Comparison of ENCODE assay signal across 8 cellular contexts in the genomic region with DNA sequence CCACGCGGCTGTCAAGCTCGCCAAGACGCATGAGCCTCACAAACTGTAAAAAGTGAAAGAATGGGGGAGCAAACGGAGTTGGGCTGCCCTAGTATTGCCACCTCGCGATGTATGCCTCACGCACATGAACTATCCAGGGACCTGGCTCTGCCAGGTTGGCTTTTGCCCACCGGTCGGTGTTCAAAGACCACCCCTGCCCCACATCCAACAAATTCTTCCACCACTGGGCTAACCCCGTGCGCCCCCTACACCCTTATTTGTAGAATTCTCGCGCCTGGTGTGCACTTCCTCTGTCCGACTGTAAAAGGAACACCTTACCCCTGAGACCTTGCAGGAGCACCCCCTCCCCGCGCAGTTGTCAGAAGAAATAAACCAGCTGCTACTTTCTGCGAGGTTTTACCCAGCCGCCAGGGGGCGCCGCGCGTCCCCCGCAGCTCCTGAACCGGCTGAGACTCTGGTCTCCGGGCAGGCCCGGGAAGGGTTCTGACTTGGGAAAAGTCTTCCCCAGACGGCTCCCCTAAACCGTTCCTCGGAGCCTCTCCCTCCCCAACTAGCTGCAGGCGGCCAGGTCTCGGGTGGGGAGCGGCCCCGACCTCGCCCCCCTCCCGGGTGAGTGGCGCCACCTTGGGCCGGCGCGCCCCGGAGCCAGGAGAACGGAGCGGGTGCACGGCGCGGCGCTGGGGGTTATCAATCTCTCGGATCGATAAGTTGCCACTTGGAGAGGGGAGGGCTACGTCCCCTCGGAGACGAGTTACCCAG. TPM values are rescaled to one million over a fixed set of nuclear protein-coding genes. Genes with fewer than 3 reads are reported as not detected.
DNase-seq lines count a peak whose midpoint lies in the region; ATAC-seq and TF ChIP-seq lines count a peak whose summit lies in the region.

No MANE protein-coding gene starts in this region.

- no peak overlapping the region for H3K4me2 ChIP-seq in OCI-LY1 (ENCODE audit: low read length)
- H3K4me2 ChIP-seq in trophoblast cell (ENCODE audit: low read length): peak overlapping the region; percentile 98

- no peak for ATAC-seq in heart left ventricle
- ATAC-seq in GM18858 (IDR thresholded peaks at IDR 0.05; ENCODE audit: unreplicated experiment): no peak

- H3K36me3 ChIP-seq in HAP-1 (replicated peaks): no peaks in the 10 kb centered on the region
- H3K36me3 ChIP-seq in OCI-LY1 (ENCODE audit: insufficient read depth, low read length): no peaks in the 10 kb centered on the region
- no peaks in the 10 kb centered on the region for H3K36me3 ChIP-seq in heart left ventricle
- no peaks in the 10 kb centered on the region for H3K36me3 ChIP-seq in trophoblast cell (ENCODE audit: control insufficient read depth in 1 of 2, insufficient read depth in 2 of 2, low read length in 2 of 2)

- H3K9me2 ChIP-seq in OCI-LY1 (ENCODE audit: low read depth, low read length): no peaks in the 10 kb centered on the region

- H2AK5ac ChIP-seq in trophoblast cell (ENCODE audit: low read length): no peak overlapping the region

- peak overlapping the region; percentile 91 for H4K91ac ChIP-seq in trophoblast cell (ENCODE audit: low read depth, low read length)

- peak overlapping the region; percentile 78 for H4K8ac ChIP-seq in trophoblast cell (ENCODE audit: low read depth, low read length)

- H3K27ac ChIP-seq in OCI-LY1 (ENCODE audit: low read depth, low read length, poor library complexity, severe bottlenecking): no peak overlapping the region
- H3K27ac ChIP-seq in heart left ventricle: peak overlapping the region; percentile 84 to 99 (median 94)
- H3K27ac ChIP-seq in trophoblast cell (ENCODE audit: low read depth, low read length): peak overlapping the region; percentile 100

- 0 to 2% (median 1%) methylated on average over 27 to 52 of the region's 52 CpGs for WGBS in heart left ventricle, 4 donors
- WGBS in trophoblast cell (ENCODE audit: extremely low coverage, insufficient coverage, insufficient read length): no CpG with 5 or more reads among the region's 52 CpGs

- H3K9ac ChIP-seq in OCI-LY1 (ENCODE audit: low read length): no peak overlapping the region
- no peak overlapping the region for H3K9ac ChIP-seq in trophoblast cell (ENCODE audit: low read length)

- H3K23ac ChIP-seq in trophoblast cell (ENCODE audit: low read length): peak overlapping the region; percentile 86

- peaks cover 1% of the 10 kb centered on the region for H3K36me3 Mint-ChIP-seq in activated naive CD4-positive, alpha-beta T cell treated with anti-CD3 and anti-CD28 coated beads, Interleukin-2, amount 10 ng/mL, durations not matched to agents 7 days and 5 days

- H3K79me1 ChIP-seq in trophoblast cell (ENCODE audit: low read length): peaks cover 45% of the 10 kb centered on the region

- intact Hi-C loops in heart left ventricle (cut with DNase I): loop anchor here in 9 of 10 donors (2.0 to 10.0 kb wide), 19 partner anchors 65 to 450 kb away; no protein-coding TSS in a partner anchor

- in situ Hi-C loops in HAP-1 (cut with MboI; ENCODE audit: low sequenced_read_pairs): no loop called here

- H4K20me1 ChIP-seq in OCI-LY1 (ENCODE audit: insufficient read depth, low read length): no peaks in the 10 kb centered on the region

- peaks cover 11% of the 10 kb centered on the region; the same call in 1 of the 2 replicates for H3K27me3 ChIP-seq in HAP-1 (ENCODE audit: low read depth)
- H3K27me3 ChIP-seq in OCI-LY1 (ENCODE audit: insufficient read depth, low read length): peaks cover 17% of the 10 kb centered on the region; the same call in 1 of the 2 replicates
- H3K27me3 ChIP-seq in heart left ventricle: peaks cover 0 to 41% (median 0%) of the 10 kb centered on the region in 9 donors
- peaks cover 8% of the 10 kb centered on the region for H3K27me3 ChIP-seq in trophoblast cell (ENCODE audit: insufficient read depth, low read length)

- H3K79me2 ChIP-seq in OCI-LY1 (ENCODE audit: insufficient read depth, low read length) (no peaks in the 10 kb centered on the region), trophoblast cell (ENCODE audit: control insufficient read depth, insufficient read depth, low read length, poor library complexity) (peaks cover 19% of the 10 kb centered on the region)

- peaks cover 17% of the 10 kb centered on the region for H3K4me1 Mint-ChIP-seq in activated naive CD4-positive, alpha-beta T cell treated with anti-CD3 and anti-CD28 coated beads, Interleukin-2, amount 10 ng/mL, durations not matched to agents 7 days and 5 days

- peak overlapping the region; percentile 99 for H3K18ac ChIP-seq in trophoblast cell (ENCODE audit: low read length)

- H2BK120ac ChIP-seq in trophoblast cell (ENCODE audit: insufficient read depth, low read length, poor library complexity): peak overlapping the region; percentile 71

- CTCF ChIA-PET in activated naive CD4-positive, alpha-beta T cell treated with anti-CD3 and anti-CD28 coated beads, Interleukin-2, amount 10 ng/mL, durations not matched to agents 7 days and 5 days (lab: Charles Lee): interaction anchor here (0.6 to 1.6 kb wide), 16 partner anchors 9 to 429 kb away, joined by 3 to 11 read pairs (median 4); no protein-coding TSS in a partner anchor

- H3K4me1 ChIP-seq in HAP-1 (no peaks in the 10 kb centered on the region; the same call in none of the 2 replicates), OCI-LY1 (ENCODE audit: insufficient read depth, low read length, severe bottlenecking) (peaks cover 6% of the 10 kb centered on the region), heart left ventricle (peaks cover 0 to 48% (median 29%) of the 10 kb centered on the region in 12 donors), trophoblast cell (ENCODE audit: control insufficient read depth in 1 of 2, insufficient read depth in 2 of 2, low read length in 2 of 2) (peaks cover 20 to 22% of the 10 kb centered on the region in 2 experiments)

- DNase-seq in AG09319 (ENCODE audit: extremely low read depth, low read depth) (no peak), HAP-1 (ENCODE audit: low spot score in 2 of 2) (peak; percentile 54 to 77), heart left ventricle (peak; percentile 55 to 79 (median 62)), trophoblast cell (peak; percentile 57 to 75), DMS79 treated with DMSO at 0.1 percent for 48 hours (lab: John Stamatoyannopoulos, UW) (no peak)
- peak; percentile 61 for DNase-seq in activated naive CD4-positive, alpha-beta T cell treated with anti-CD3 and anti-CD28 coated beads, Interleukin-2, amount 10 ng/mL, durations not matched to agents 7 days and 5 days

- peak overlapping the region; percentile 55 for H3K27ac Mint-ChIP-seq in activated naive CD4-positive, alpha-beta T cell treated with anti-CD3 and anti-CD28 coated beads, Interleukin-2, amount 10 ng/mL, durations not matched to agents 7 days and 5 days

- peak overlapping the region; percentile 86 for H3K14ac ChIP-seq in trophoblast cell (ENCODE audit: low read length)

- TF ChIP-seq POLR2A in heart left ventricle (IDR thresholded peaks at IDR 0.05): no peak

- TF ChIP-seq CTCF in AG09319 (IDR thresholded peaks at IDR 0.05; ENCODE audit: low read depth, low read length): peak; percentile 73
- peak; percentile 78 for TF ChIP-seq CTCF in OCI-LY1 (IDR thresholded peaks at IDR 0.05; ENCODE audit: low read length)
- peak; percentile 73 to 94 (median 87) for TF ChIP-seq CTCF in heart left ventricle (IDR thresholded peaks at IDR 0.05)

- H3K9me3 Mint-ChIP-seq in activated naive CD4-positive, alpha-beta T cell treated with anti-CD3 and anti-CD28 coated beads, Interleukin-2, amount 10 ng/mL, durations not matched to agents 7 days and 5 days: no peaks in the 10 kb centered on the region

- H3K27me3 Mint-ChIP-seq in activated naive CD4-positive, alpha-beta T cell treated with anti-CD3 and anti-CD28 coated beads, Interleukin-2, amount 10 ng/mL, durations not matched to agents 7 days and 5 days: peaks cover 95% of the 10 kb centered on the region

- H3K4me3 Mint-ChIP-seq in activated naive CD4-positive, alpha-beta T cell treated with anti-CD3 and anti-CD28 coated beads, Interleukin-2, amount 10 ng/mL, durations not matched to agents 7 days and 5 days: peak overlapping the region; percentile 74

- H3K9me3 ChIP-seq in HAP-1 (no peaks in the 10 kb centered on the region), OCI-LY1 (ENCODE audit: low read length) (no peaks in the 10 kb centered on the region), heart left ventricle (no peaks in the 10 kb centered on the region), trophoblast cell (ENCODE audit: insufficient read depth, low read depth, low read length) (no peaks in the 10 kb centered on the region)

- H3K4me3 ChIP-seq in HAP-1 (peak overlapping the region; percentile 42), OCI-LY1 (ENCODE audit: low read depth, low read length, poor library complexity, severe bottlenecking) (no peak overlapping the region), heart left ventricle (peak overlapping the region in 11 of 12 donors; percentile 36 to 94 (median 77)), trophoblast cell (ENCODE audit: low read depth, low read length) (peak overlapping the region; percentile 75)

- peak overlapping the region; percentile 93 for H2BK12ac ChIP-seq in trophoblast cell (ENCODE audit: low read length)

- peak overlapping the region; percentile 14 for H3K4ac ChIP-seq in trophoblast cell (ENCODE audit: low read depth, low read length)

- H4K12ac ChIP-seq in trophoblast cell (ENCODE audit: low read depth, low read length): peak overlapping the region; percentile 70

- H3F3A ChIP-seq in OCI-LY1 (ENCODE audit: insufficient read depth, low read length): no peaks in the 10 kb centered on the region

- no peak overlapping the region for H2BK5ac ChIP-seq in trophoblast cell (ENCODE audit: low read depth, low read length, poor library complexity)

- H2AFZ ChIP-seq in OCI-LY1 (ENCODE audit: low read length) (no peak overlapping the region), trophoblast cell (ENCODE audit: insufficient read depth, low read length, poor library complexity) (peak overlapping the region; percentile 62)

RNA-seq across cellular contexts. Expression of a gene that starts 1.7 kb away (rescaled TPM):
- total RNA-seq in heart left ventricle: 10 to 100 TPM in 2 of 9 donors, 1 to 10 TPM in 7; 3.3 to 10.4 (median 7.3) TPM
- 1 to 10 TPM; 1.8 to 3.0 TPM for polyA plus RNA-seq in heart left ventricle
- polyA plus RNA-seq in trophoblast cell (2013): 9.7 and 10.6 TPM in 2 replicates

Comparison
In these comparisons a context has a peak if more than half of its experiments do, and no peak if none do; other contexts are left out.
1. DNase-seq: peak in HAP-1 (2 of 2), activated naive CD4-positive, alpha-beta T cell treated with anti-CD3 and anti-CD28 coated beads, Interleukin-2, amount 10 ng/mL, durations not matched to agents 7 days and 5 days (single experiment), heart left ventricle (5 of 5) and trophoblast cell (2 of 2); none in AG09319 (single experiment) and DMS79 treated with DMSO at 0.1 percent for 48 hours (single experiment).
2. Peak in every context shown above with its lines, with median percentiles within 50 percentile points of each other: CTCF ChIP-seq.